ENCODE assay signal across 8 cellular contexts in the genomic region with DNA sequence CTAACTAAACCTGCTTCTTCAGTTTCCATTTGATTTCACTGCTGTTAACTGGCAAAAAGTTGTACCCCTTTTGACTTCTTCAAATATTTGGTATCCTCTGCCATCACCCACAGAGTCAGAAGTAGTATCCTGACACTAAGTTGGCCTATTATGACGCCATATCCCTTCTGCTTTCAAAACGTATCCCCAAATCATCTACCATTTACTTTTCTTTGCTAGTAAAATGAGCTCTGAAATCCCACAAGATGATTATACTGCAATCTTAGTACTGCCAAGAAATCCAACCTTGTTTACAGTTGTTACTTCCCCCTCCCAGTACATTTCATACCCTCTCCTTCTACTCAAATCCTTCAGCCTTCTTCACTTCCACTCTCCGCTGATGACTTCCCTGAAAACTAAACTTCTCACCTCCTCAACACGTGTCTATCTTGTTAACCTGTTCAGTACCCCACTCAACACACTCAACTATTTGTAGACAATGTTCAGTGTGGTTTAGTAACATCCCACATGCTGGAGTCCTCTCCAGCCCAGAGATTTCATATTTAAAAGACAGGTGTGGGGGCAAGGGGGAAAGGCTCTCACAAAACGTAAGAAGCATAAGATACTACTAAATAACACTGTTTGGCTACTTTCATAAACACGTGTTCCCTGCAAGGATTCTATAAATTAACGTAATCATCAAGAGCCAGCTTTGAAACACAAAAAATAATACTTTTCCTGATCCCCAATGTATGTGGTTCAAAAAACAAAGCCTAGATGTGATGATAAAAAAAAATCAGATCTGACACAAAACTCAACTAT. TPM values are rescaled to one million over a fixed set of nuclear protein-coding genes. Genes with fewer than 3 reads are reported as not detected.
DNase-seq lines count a peak whose midpoint lies in the region; ATAC-seq and TF ChIP-seq lines count a peak whose summit lies in the region.

No MANE protein-coding gene starts in this region.

- H3K23ac ChIP-seq in mesenchymal stem cell (ENCODE audit: low read length in 2 of 2), result no peak overlapping the region

- H2AFZ ChIP-seq in mesenchymal stem cell (ENCODE audit: low read depth, low read length), result no peak overlapping the region

- H2BK120ac ChIP-seq in mesenchymal stem cell (ENCODE audit: low read depth, low read length), result no peak overlapping the region

- H2BK12ac ChIP-seq in mesenchymal stem cell (ENCODE audit: low read length in 2 of 2), result no peak overlapping the region

- H3K27ac ChIP-seq in C4-2B (peak overlapping the region; percentile 76), HUES64 (ENCODE audit: low read depth, low read length) (no peak overlapping the region), body of pancreas (peak overlapping the region in 3 of 4 donors; percentile 81 to 96 (median 93)), mesenchymal stem cell (ENCODE audit: low read length, poor library complexity, severe bottlenecking) (no peak overlapping the region)

- no peaks in the 10 kb centered on the region for H3K79me1 ChIP-seq in mesenchymal stem cell (replicated peaks; ENCODE audit: low read length, poor library complexity, severe bottlenecking)

- intact Hi-C loops in body of pancreas (cut with DNase I), result no loop called here

- no peak overlapping the region for H3K4ac ChIP-seq in mesenchymal stem cell (ENCODE audit: low read depth in 1 of 2, low read length in 2 of 2)

- H3K4me1 ChIP-seq in HUES64 (ENCODE audit: insufficient read depth, low read length) (peaks cover 24% of the 10 kb centered on the region), body of pancreas (peaks cover 9% of the 10 kb centered on the region), mesenchymal stem cell (ENCODE audit: control insufficient read depth, insufficient read depth, low read depth, low read length) (peaks cover 4% of the 10 kb centered on the region)

- no peak overlapping the region for H3K18ac ChIP-seq in mesenchymal stem cell (ENCODE audit: low read depth in 1 of 2, low read length in 2 of 2)

- no peaks in the 10 kb centered on the region for H3K27me3 ChIP-seq in HUES64 (ENCODE audit: insufficient read depth, low read length)
- no peaks in the 10 kb centered on the region for H3K27me3 ChIP-seq in body of pancreas
- no peaks in the 10 kb centered on the region for H3K27me3 ChIP-seq in mesenchymal stem cell (ENCODE audit: control insufficient read depth in 1 of 2, insufficient read depth in 1 of 2, low read length in 2 of 2)

- no peak overlapping the region for H4K8ac ChIP-seq in mesenchymal stem cell (ENCODE audit: low read length)

- no peak overlapping the region for H2AK5ac ChIP-seq in mesenchymal stem cell (ENCODE audit: low read length, severe bottlenecking)

- peak overlapping the region; percentile 78 for H3K4me2 ChIP-seq in mesenchymal stem cell (ENCODE audit: low read length, poor library complexity, severe bottlenecking)

- H3K9ac ChIP-seq in HUES64 (ENCODE audit: low read depth, low read length), result peak overlapping the region; percentile 93
- peak overlapping the region; percentile 97 for H3K9ac ChIP-seq in mesenchymal stem cell (ENCODE audit: low read length)

- DNase-seq in body of pancreas (no peak), mesenchymal stem cell (peak; percentile 30), middle frontal gyrus (ENCODE audit: extremely low spot score, low spot score) (no peak), occipital lobe (lab: John Stamatoyannopoulos, UW) (no peak)

- no peak for TF ChIP-seq POLR2A in body of pancreas (IDR thresholded peaks at IDR 0.05)

- H2BK5ac ChIP-seq in mesenchymal stem cell (ENCODE audit: low read depth, low read length, poor library complexity, severe bottlenecking), result no peak overlapping the region

- H3K9me3 ChIP-seq in HUES64 (ENCODE audit: insufficient read depth, low read depth, low read length) (no peaks in the 10 kb centered on the region), body of pancreas (no peaks in the 10 kb centered on the region), mesenchymal stem cell (ENCODE audit: control insufficient read depth, low read length) (no peaks in the 10 kb centered on the region)

- WGBS in HUES64, result 9% methylated on average over 7 of the region's 7 CpGs
- 4% methylated on average over 7 of the region's 7 CpGs for WGBS in body of pancreas, 2 donors
- 6% methylated on average over 7 of the region's 7 CpGs for WGBS in mesenchymal stem cell

- TF ChIP-seq CTCF in C4-2B (conservative IDR thresholded peaks at IDR 0.05) (no peak), body of pancreas (IDR thresholded peaks at IDR 0.05) (peak in 1 of 7 experiments; percentile 3)

- H3K36me3 ChIP-seq in HUES64 (ENCODE audit: insufficient read depth, low read length), result peaks cover 34% of the 10 kb centered on the region
- no peaks in the 10 kb centered on the region for H3K36me3 ChIP-seq in body of pancreas (replicated peaks in 1 of 2; ENCODE audit: insufficient read depth in 1 of 2, low read depth in 2 of 2)
- peaks cover 0 to 15% of the 10 kb centered on the region in 2 experiments for H3K36me3 ChIP-seq in mesenchymal stem cell (ENCODE audit: control insufficient read depth in 1 of 2, insufficient read depth in 2 of 2, low read depth in 1 of 2, low read length in 2 of 2)

- no peak overlapping the region for H3K14ac ChIP-seq in mesenchymal stem cell (ENCODE audit: low read length in 2 of 2)

- H4K91ac ChIP-seq in mesenchymal stem cell (ENCODE audit: low read length), result no peak overlapping the region

- H3K4me3 ChIP-seq in HUES64 (ENCODE audit: low read length) (peak overlapping the region; percentile 85), body of pancreas (peak overlapping the region; percentile 76 to 93), mesenchymal stem cell (ENCODE audit: insufficient read depth in 1 of 2, low read depth in 1 of 2, low read length in 2 of 2) (peak overlapping the region in 1 of 2 experiments; percentile 91)

- no peak for ATAC-seq in body of pancreas
- ATAC-seq in HG03565 (IDR thresholded peaks at IDR 0.05; ENCODE audit: unreplicated experiment), result no peak
- ATAC-seq in GM19395 (IDR thresholded peaks at IDR 0.05; ENCODE audit: unreplicated experiment), result no peak

- no peak overlapping the region for H2BK15ac ChIP-seq in mesenchymal stem cell (ENCODE audit: low read depth, poor library complexity, severe bottlenecking)

RNA-seq across cellular contexts. Expression of gene NAF1, which starts 1.3 kb away (rescaled TPM):
- polyA plus RNA-seq in HUES64 (2013, experiment 1 of 2), result 24.7 TPM
- polyA plus RNA-seq in HUES64 (2013, experiment 2 of 2), result 25.0 TPM
- total RNA-seq in body of pancreas (10 to 100 TPM; 15.3 to 23.1 TPM), occipital lobe (16.5 TPM)
- 9.7 TPM for polyA plus RNA-seq in mesenchymal stem cell (2013, experiment 1 of 2)
- 10.4 TPM for polyA plus RNA-seq in mesenchymal stem cell (2013, experiment 2 of 2)

Comparison
In these comparisons a context has a peak if more than half of its experiments do, and no peak if none do; other contexts are left out.
1. H3K27ac ChIP-seq: peak in C4-2B (single experiment) and body of pancreas (3 of 4); none in HUES64 (single experiment) and mesenchymal stem cell (single experiment).